ENCODE assay signal across 1 cellular context in genomic region chr6:169269180-169270076, GRCh38.
TF ChIP-seq lines count a peak whose summit lies in the region.

No MANE protein-coding gene starts in this region.

TF ChIP-seq in GM23338, 12 proteins besides CTCF, POLR2A, EP300 and RAD21 (continued from another document):
- TF ChIP-seq EZH2 (IDR thresholded peaks at IDR 0.05; ENCODE audit: low read depth, unreplicated experiment) (no peak), ETS1 (IDR thresholded peaks at IDR 0.05) (no peak), JUNB (IDR thresholded peaks at IDR 0.05; ENCODE audit: unreplicated experiment) (no peak), STAT1 (IDR thresholded peaks at IDR 0.05; ENCODE audit: unreplicated experiment) (no peak)
